ENCODE assay signal across 1 cellular context in the genomic region with DNA sequence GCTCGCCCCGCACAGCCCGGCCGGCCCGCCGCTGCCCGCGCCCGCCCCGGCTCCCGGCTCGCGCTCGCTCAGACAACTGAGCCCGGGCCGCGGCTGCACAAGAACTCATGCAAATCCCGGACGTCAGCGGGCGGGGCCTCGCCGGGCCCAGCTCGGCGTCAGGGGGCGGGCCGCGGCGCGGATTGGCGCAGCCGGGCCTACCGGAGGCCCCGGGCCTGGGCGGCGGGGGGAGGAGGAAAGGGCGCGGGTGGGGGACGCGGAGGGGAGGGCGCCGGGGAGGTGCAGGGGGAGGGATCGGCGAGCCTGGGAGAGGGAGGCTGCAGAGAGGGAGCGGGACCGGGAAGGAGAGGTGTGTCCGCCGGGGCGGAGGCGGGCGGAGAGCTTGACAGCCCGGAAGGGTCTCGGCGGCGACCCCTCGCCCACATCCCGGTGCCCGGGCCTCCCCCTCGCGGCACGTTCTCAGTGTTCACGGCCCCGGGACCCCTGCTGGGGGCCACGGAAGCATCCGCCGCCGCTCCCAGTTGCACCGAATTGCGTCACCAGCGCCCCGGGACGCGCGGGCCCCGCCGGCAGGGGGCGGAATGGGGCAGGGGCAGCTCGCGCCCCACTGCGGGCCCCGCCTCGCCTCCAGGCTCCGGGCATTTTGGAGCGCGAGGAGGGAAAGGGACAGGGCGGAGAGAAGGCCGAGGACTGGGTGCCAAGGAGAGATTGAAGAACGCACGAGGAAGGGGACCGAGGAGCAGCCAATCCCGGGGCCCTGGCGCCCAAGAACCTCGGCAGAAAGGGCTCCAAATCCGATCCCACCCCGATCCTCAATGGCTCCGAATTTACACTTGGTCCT.
TF ChIP-seq lines count a peak whose summit lies in the region.

Gene CBX4, minus strand, starts transcription at position 78 of the 841 bp plus-strand sequence. CDS start 189 bp downstream, outside the sequence.

TF ChIP-seq in GM23338, 12 proteins besides CTCF, POLR2A, EP300 and RAD21 (continued from another document):
- TF ChIP-seq, protein P1, sequence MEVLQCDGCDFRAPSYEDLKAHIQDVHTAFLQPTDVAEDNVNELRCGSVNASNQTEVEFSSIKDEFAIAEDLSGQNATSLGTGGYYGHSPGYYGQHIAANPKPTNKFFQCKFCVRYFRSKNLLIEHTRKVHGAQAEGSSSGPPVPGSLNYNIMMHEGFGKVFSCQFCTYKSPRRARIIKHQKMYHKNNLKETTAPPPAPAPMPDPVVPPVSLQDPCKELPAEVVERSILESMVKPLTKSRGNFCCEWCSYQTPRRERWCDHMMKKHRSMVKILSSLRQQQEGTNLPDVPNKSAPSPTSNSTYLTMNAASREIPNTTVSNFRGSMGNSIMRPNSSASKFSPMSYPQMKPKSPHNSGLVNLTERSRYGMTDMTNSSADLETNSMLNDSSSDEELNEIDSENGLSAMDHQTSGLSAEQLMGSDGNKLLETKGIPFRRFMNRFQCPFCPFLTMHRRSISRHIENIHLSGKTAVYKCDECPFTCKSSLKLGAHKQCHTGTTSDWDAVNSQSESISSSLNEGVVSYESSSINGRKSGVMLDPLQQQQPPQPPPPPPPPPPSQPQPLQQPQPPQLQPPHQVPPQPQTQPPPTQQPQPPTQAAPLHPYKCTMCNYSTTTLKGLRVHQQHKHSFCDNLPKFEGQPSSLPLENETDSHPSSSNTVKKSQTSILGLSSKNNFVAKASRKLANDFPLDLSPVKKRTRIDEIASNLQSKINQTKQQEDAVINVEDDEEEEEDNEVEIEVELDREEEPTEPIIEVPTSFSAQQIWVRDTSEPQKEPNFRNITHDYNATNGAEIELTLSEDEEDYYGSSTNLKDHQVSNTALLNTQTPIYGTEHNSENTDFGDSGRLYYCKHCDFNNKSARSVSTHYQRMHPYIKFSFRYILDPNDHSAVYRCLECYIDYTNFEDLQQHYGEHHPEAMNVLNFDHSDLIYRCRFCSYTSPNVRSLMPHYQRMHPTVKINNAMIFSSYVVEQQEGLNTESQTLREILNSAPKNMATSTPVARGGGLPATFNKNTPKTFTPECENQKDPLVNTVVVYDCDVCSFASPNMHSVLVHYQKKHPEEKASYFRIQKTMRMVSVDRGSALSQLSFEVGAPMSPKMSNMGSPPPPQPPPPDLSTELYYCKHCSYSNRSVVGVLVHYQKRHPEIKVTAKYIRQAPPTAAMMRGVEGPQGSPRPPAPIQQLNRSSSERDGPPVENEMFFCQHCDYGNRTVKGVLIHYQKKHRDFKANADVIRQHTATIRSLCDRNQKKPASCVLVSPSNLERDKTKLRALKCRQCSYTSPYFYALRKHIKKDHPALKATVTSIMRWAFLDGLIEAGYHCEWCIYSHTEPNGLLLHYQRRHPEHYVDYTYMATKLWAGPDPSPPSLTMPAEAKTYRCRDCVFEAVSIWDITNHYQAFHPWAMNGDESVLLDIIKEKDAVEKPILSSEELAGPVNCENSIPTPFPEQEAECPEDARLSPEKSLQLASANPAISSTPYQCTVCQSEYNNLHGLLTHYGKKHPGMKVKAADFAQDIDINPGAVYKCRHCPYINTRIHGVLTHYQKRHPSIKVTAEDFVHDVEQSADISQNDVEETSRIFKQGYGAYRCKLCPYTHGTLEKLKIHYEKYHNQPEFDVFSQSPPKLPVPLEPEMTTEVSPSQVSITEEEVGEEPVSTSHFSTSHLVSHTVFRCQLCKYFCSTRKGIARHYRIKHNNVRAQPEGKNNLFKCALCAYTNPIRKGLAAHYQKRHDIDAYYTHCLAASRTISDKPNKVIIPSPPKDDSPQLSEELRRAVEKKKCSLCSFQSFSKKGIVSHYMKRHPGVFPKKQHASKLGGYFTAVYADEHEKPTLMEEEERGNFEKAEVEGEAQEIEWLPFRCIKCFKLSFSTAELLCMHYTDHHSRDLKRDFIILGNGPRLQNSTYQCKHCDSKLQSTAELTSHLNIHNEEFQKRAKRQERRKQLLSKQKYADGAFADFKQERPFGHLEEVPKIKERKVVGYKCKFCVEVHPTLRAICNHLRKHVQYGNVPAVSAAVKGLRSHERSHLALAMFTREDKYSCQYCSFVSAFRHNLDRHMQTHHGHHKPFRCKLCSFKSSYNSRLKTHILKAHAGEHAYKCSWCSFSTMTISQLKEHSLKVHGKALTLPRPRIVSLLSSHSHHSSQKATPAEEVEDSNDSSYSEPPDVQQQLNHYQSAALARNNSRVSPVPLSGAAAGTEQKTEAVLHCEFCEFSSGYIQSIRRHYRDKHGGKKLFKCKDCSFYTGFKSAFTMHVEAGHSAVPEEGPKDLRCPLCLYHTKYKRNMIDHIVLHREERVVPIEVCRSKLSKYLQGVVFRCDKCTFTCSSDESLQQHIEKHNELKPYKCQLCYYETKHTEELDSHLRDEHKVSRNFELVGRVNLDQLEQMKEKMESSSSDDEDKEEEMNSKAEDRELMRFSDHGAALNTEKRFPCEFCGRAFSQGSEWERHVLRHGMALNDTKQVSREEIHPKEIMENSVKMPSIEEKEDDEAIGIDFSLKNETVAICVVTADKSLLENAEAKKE (CRISPR knock-in tag; IDR thresholded peaks at IDR 0.05), result no peak
- TF ChIP-seq EZH2phosphoT487 (IDR thresholded peaks at IDR 0.05; ENCODE audit: unreplicated experiment) (no peak), EZH2 (IDR thresholded peaks at IDR 0.05; ENCODE audit: low read depth, unreplicated experiment) (peak; percentile 69), REST (IDR thresholded peaks at IDR 0.05; ENCODE audit: unreplicated experiment) (no peak), CREB1 (CRISPR knock-in tag; IDR thresholded peaks at IDR 0.05; ENCODE audit: low read depth) (peak; percentile 79), NANOG (IDR thresholded peaks at IDR 0.05; ENCODE audit: borderline replicate concordance) (no peak)
